Comparison of ENCODE assay signal across 35 cellular contexts in genomic region chr7:45269192-45269591, GRCh38.
"Had no signal": no experiment of that assay in that cellular context is flagged by ENCODE, and none has a peak within 500 bp of the region (broad histone marks: within the 10 kb centered on the region; RNA-seq: fewer than 3 reads in every experiment).

No MANE protein-coding gene starts in this region.

- H3K4me2 ChIP-seq: KMS-11 had no signal

- H3K36me3 ChIP-seq: MG63 had no signal

- H3K9me3 ChIP-seq: MG63 had no signal

- DNase-seq: Karpas-422, Kasumi-1, KG1, MG63, MM.1S, MV-4-11, NCI-H1048, NCI-H1092, NCI-H1092 treated with DMSO at 0.1 percent for 48 hours, NCI-H1105, NCI-H1105 treated with DMSO at 0.1 percent for 48 hours, NCI-H1417, NCI-H1417 treated with DMSO at 0.1 percent for 48 hours, NCI-H1436, NCI-H1436 treated with DMSO at 0.1 percent for 48 hours, NCI-H146, NCI-H1694, NCI-H1694 treated with DMSO at 0.1 percent for 48 hours, NCI-H187, NCI-H187 treated with DMSO at 0.1 percent for 48 hours, NCI-H1930, NCI-H2029, NCI-H2029 treated with DMSO at 0.1 percent for 48 hours, NCI-H2081, NCI-H2081 treated with DMSO at 0.1 percent for 48 hours, NCI-H2107, NCI-H2171, NCI-H2171 treated with DMSO at 0.1 percent for 48 hours, NCI-H2227 treated with DMSO at 0.1 percent for 48 hours, NCI-H226, NCI-H345, NCI-H446, NCI-H446 treated with DMSO at 0.1 percent for 48 hours, NCI-H510A had no signal

- H3K4me3 ChIP-seq: MG63 had no signal

- H3K27ac ChIP-seq: KMS-11 had no signal

- H3K9ac ChIP-seq: KMS-11 had no signal
